8 cellular contexts compared by ENCODE assay signal in genomic region chrX:154051210-154051810, GRCh38. TPM values are rescaled to one million over a fixed set of nuclear protein-coding genes. Genes with fewer than 3 reads are reported as not detected.
DNase-seq lines count a peak whose midpoint lies in the region; ATAC-seq and TF ChIP-seq lines count a peak whose summit lies in the region.

No MANE protein-coding gene starts in this region.

- H3K4me3 ChIP-seq in LNCaP clone FGC (ENCODE audit: low read depth, low read length) = no peak overlapping the region
- no peak overlapping the region for H3K4me3 ChIP-seq in ascending aorta

- H3K27ac ChIP-seq in ascending aorta = no peak overlapping the region

- H3K9me3 ChIP-seq in ascending aorta = no peaks in the 10 kb centered on the region

- TF ChIP-seq CTCF in LNCaP clone FGC (IDR thresholded peaks at IDR 0.05; ENCODE audit: control insufficient read depth, extremely low read depth, insufficient read depth) = peak; percentile 64
- TF ChIP-seq CTCF in ascending aorta (IDR thresholded peaks at IDR 0.05) = peak; percentile 36 to 74 (median 70)

- DNase-seq in EL (peak; percentile 54), LNCaP clone FGC (ENCODE audit: low read depth) (no peak), T-helper 9 cell (peak; percentile 74), ascending aorta (ENCODE audit: low spot score in 2 of 2) (peak; percentile 27 to 85), iris pigment epithelial cell (ENCODE audit: low read depth) (peak; percentile 70)
- peak; percentile 22 to 68 for DNase-seq in stimulated activated CD4-positive, alpha-beta T cell treated with anti-CD3 and anti-CD28 coated beads, Interleukin-15, amount 100 ng/mL, for 48 hours (ENCODE audit: low read depth in 2 of 2)

- no peaks in the 10 kb centered on the region for H3K27me3 ChIP-seq in ascending aorta

- ATAC-seq in HG02973 (IDR thresholded peaks at IDR 0.05; ENCODE audit: unreplicated experiment) (no peak), HG02623 (IDR thresholded peaks at IDR 0.05; ENCODE audit: unreplicated experiment) (no peak)

- peaks cover 3 to 23% of the 10 kb centered on the region in 2 donors for H3K4me1 ChIP-seq in ascending aorta

- no peaks in the 10 kb centered on the region for H3K36me3 ChIP-seq in ascending aorta

- intact Hi-C loops in ascending aorta (cut with DNase I) = loop anchor here (2.0 to 5.0 kb wide), 2 partner anchors 37 to 46 kb away; partner anchors contain the start of gene MECP2

RNA-seq across cellular contexts. Expression of gene IRAK1, which starts 31.6 kb away (rescaled TPM):
- 105 TPM for total RNA-seq in ascending aorta

RNA-seq across cellular contexts. Expression of gene MECP2, which starts 46.2 kb away (rescaled TPM):
- 65.7 TPM for total RNA-seq in ascending aorta
